1 cellular context compared by ENCODE assay signal in genomic region chr7:73739387-73739767, GRCh38.
TF ChIP-seq lines count a peak whose summit lies in the region.

No MANE protein-coding gene starts in this region.

TF ChIP-seq in K562, 482 proteins besides CTCF, POLR2A, EP300 and RAD21 (continued from another document):
- peak in 1 of 2 experiments; percentile 31 for TF ChIP-seq AFF1 (IDR thresholded peaks at IDR 0.05; ENCODE audit: low read depth in 1 of 2, partially characterized antibody in 2 of 2)
